Comparison of ENCODE assay signal across 21 cellular contexts in genomic region chr7:108498481-108498880, GRCh38. TPM values are rescaled to one million over a fixed set of nuclear protein-coding genes. Genes with fewer than 3 reads are reported as not detected.
DNase-seq lines count a peak whose midpoint lies in the region; ATAC-seq, FAIRE-seq and TF ChIP-seq lines count a peak whose summit lies in the region.
"Had no signal": no experiment of that assay in that cellular context is flagged by ENCODE, and none has a peak within 500 bp of the region (broad histone marks: within the 10 kb centered on the region; RNA-seq: fewer than 3 reads in every experiment).

No MANE protein-coding gene starts in this region.

- in situ Hi-C loops in HepG2 (cut with HindIII; ENCODE audit: extremely low pct_ligation_motif_present, low pct_unique_long_range_greater_than_20kb), result no loop called here
- in situ Hi-C loops in IMR-90 (cut with MboI; ENCODE audit: low sequenced_read_pairs), result loop anchor here (10.0 kb wide), 1 partner anchor 324 kb away; no protein-coding TSS in a partner anchor

- H3K27me3 ChIP-seq in HepG2 (ENCODE audit: control insufficient read depth in 1 of 2, insufficient read depth in 2 of 2, low read length in 2 of 2) (no peaks in the 10 kb centered on the region), right lobe of liver (no peaks in the 10 kb centered on the region), IMR-90 (ENCODE audit: control insufficient read depth, insufficient read depth, low read length) (no peaks in the 10 kb centered on the region)
- H3K27me3 ChIP-seq: BLaER1 treated with 17β-estradiol and CSF1 and Interleukin-3, amounts not matched to agents 10 nM and 100 nM had no signal

- no peak overlapping the region for H3K23ac ChIP-seq in IMR-90 (ENCODE audit: low read depth, low read length)

- dilution Hi-C loops in IMR-90 (cut with HindIII; ENCODE audit: low sequenced_read_pairs, unreplicated experiment), result loop anchor here (25.0 kb wide), 1 partner anchor 311 kb away; no protein-coding TSS in a partner anchor

- H3K27me3 Mint-ChIP-seq in activated B cell treated with CpG ODN at 0.5 μM for 24 hours (no peaks in the 10 kb centered on the region), memory B cell (no peaks in the 10 kb centered on the region)
- H3K27me3 Mint-ChIP-seq in activated naive CD8-positive, alpha-beta T cell treated with anti-CD3 and anti-CD28 coated beads for 36 hours, result no peaks in the 10 kb centered on the region
- H3K27me3 Mint-ChIP-seq: CD4-positive, alpha-beta T cell had no signal

- H3K4me1 Mint-ChIP-seq in activated B cell treated with CpG ODN at 0.5 μM for 24 hours (peaks cover 34% of the 10 kb centered on the region), memory B cell (peaks cover 18% of the 10 kb centered on the region)
- H3K4me1 Mint-ChIP-seq in activated naive CD8-positive, alpha-beta T cell treated with anti-CD3 and anti-CD28 coated beads for 36 hours, result peaks cover 3% of the 10 kb centered on the region

- 83% methylated on average over 6 of the region's 6 CpGs for WGBS in HepG2 (ENCODE audit: low lambda C conversion rate)
- WGBS in right lobe of liver (ENCODE audit: insufficient coverage, low coverage, low lambda C conversion rate, missing lambda C conversion rate), result 84% methylated on average over 6 of the region's 6 CpGs
- no CpG with 5 or more reads among the region's 6 CpGs for WGBS in IMR-90 (ENCODE audit: extremely low coverage in 2 of 2, insufficient read length in 1 of 2), 2 experiments

- CTCF ChIA-PET in HepG2 (lab: Yijun Ruan, JAX; ENCODE audit: low intra/inter-chr PET ratio, low total read pairs), result interaction anchor here (2.1 kb wide), 1 partner anchor 317 kb away, joined by 31 read pairs; no protein-coding TSS in a partner anchor
- CTCF ChIA-PET in IMR-90 (lab: Yijun Ruan, JAX), result no interaction called here
- CTCF ChIA-PET in activated B cell treated with CpG ODN at 0.5 μM for 24 hours (lab: Charles Lee), result interaction anchor here (0.8 to 4.2 kb wide), 9 partner anchors 11 to 384 kb away, joined by 3 to 45 read pairs (median 5); partner anchors contain the start of gene PNPLA8

- BruUV-seq in HepG2 (replicated peaks; lab: Mats Ljungman, UMichigan), result no TSS peak
- BruUV-seq in IMR-90 (replicated peaks; lab: Mats Ljungman, UMichigan), result no TSS peak

- H4K8ac ChIP-seq in IMR-90 (ENCODE audit: low read depth in 2 of 2, low read length in 2 of 2), result no peak overlapping the region

- H2BK5ac ChIP-seq in IMR-90 (ENCODE audit: low read depth, low read length, poor library complexity, severe bottlenecking), result no peak overlapping the region

- H3K4me3 ChIP-seq in HepG2 (replicated peaks in 1 of 3; ENCODE audit: insufficient read depth in 1 of 3, low read depth in 2 of 3, low read length in 3 of 3) (no peak overlapping the region), right lobe of liver (no peak overlapping the region), IMR-90 (ENCODE audit: insufficient read depth, low read depth, low read length) (no peak overlapping the region)
- H3K4me3 ChIP-seq: BLaER1 treated with 17β-estradiol and CSF1 and Interleukin-3, amounts not matched to agents 10 nM and 100 nM had no signal

- TF ChIP-seq POLR2A in HepG2 (IDR thresholded peaks at IDR 0.05; ENCODE audit: insufficient read depth in 1 of 2, low read depth in 2 of 2, low read length in 2 of 2) (no peak), right lobe of liver (IDR thresholded peaks at IDR 0.05) (no peak), IMR-90 (IDR thresholded peaks at IDR 0.05; ENCODE audit: low read depth, low read length) (no peak)

- no peak for FAIRE-seq in HepG2 (lab: Jason Lieb, UNC)
- FAIRE-seq: D721Med, GM12891, GM19239 had no signal

- no peak overlapping the region for H2AK9ac ChIP-seq in IMR-90 (replicated peaks; ENCODE audit: low read depth, low read length, poor library complexity)

- no peak overlapping the region for H2BK15ac ChIP-seq in IMR-90 (ENCODE audit: low read depth, low read length)

- no peak overlapping the region for H2BK20ac ChIP-seq in IMR-90 (ENCODE audit: low read depth, low read length)

- H3K14ac ChIP-seq in IMR-90 (replicated peaks; ENCODE audit: low read depth, low read length), result no peak overlapping the region

- H3K4me2 ChIP-seq in HepG2 (ENCODE audit: low read depth, low read length), result no peak overlapping the region
- no peak overlapping the region for H3K4me2 ChIP-seq in IMR-90 (ENCODE audit: low read depth, low read length)
- H3K4me2 ChIP-seq: BLaER1 treated with 17β-estradiol and CSF1 and Interleukin-3, amounts not matched to agents 10 nM and 100 nM had no signal

- no peaks in the 10 kb centered on the region for H3K9me3 Mint-ChIP-seq in activated B cell treated with CpG ODN at 0.5 μM for 24 hours
- H3K9me3 Mint-ChIP-seq in memory B cell, result peaks cover 3% of the 10 kb centered on the region
- no peaks in the 10 kb centered on the region for H3K9me3 Mint-ChIP-seq in activated naive CD8-positive, alpha-beta T cell treated with anti-CD3 and anti-CD28 coated beads for 36 hours
- H3K9me3 Mint-ChIP-seq: CD4-positive, alpha-beta T cell; CD8-positive, alpha-beta T cell had no signal

- H3K36me3 ChIP-seq in HepG2 (replicated peaks in 1 of 2; ENCODE audit: control insufficient read depth in 1 of 2, insufficient read depth in 2 of 2, low read length in 2 of 2) (no peaks in the 10 kb centered on the region; a peak in 3 of 5 replicates), right lobe of liver (peaks cover 0 to 25% (median 11%) of the 10 kb centered on the region in 4 donors), IMR-90 (ENCODE audit: control insufficient read depth, insufficient read depth, low read length) (peaks cover 6% of the 10 kb centered on the region)

- no peaks in the 10 kb centered on the region for H3K9me1 ChIP-seq in IMR-90 (ENCODE audit: insufficient read depth, low read length)

- no peaks in the 10 kb centered on the region for H3K79me2 ChIP-seq in HepG2 (ENCODE audit: insufficient read depth, low read length)

- H3K36me3 Mint-ChIP-seq in activated B cell treated with CpG ODN at 0.5 μM for 24 hours (ENCODE audit: low read depth) (peaks cover 60% of the 10 kb centered on the region), memory B cell (peaks cover 36% of the 10 kb centered on the region)
- peaks cover 2% of the 10 kb centered on the region for H3K36me3 Mint-ChIP-seq in activated naive CD8-positive, alpha-beta T cell treated with anti-CD3 and anti-CD28 coated beads for 36 hours

- no peak overlapping the region for H4K91ac ChIP-seq in IMR-90 (ENCODE audit: insufficient read depth, low read depth, low read length)

- H3K18ac ChIP-seq in IMR-90 (ENCODE audit: low read depth, low read length), result no peak overlapping the region

- H3K4me3 Mint-ChIP-seq in activated B cell treated with CpG ODN at 0.5 μM for 24 hours, result no peak overlapping the region
- no peak overlapping the region for H3K4me3 Mint-ChIP-seq in memory B cell
- H3K4me3 Mint-ChIP-seq in activated naive CD8-positive, alpha-beta T cell treated with anti-CD3 and anti-CD28 coated beads for 36 hours, result no peak overlapping the region
- H3K4me3 Mint-ChIP-seq: CD4-positive, alpha-beta T cell; CD8-positive, alpha-beta T cell had no signal

- TF ChIP-seq RAD21 in HepG2 (CRISPR knock-in tag; IDR thresholded peaks at IDR 0.05) (no peak), IMR-90 (IDR thresholded peaks at IDR 0.05; ENCODE audit: low read length) (no peak)

- no peak overlapping the region for H3K4ac ChIP-seq in IMR-90 (ENCODE audit: low read depth, low read length)

- H4K20me1 ChIP-seq in HepG2 (ENCODE audit: insufficient read depth, low read length), result no peaks in the 10 kb centered on the region
- H4K20me1 ChIP-seq in IMR-90 (ENCODE audit: insufficient read depth, low read length), result no peaks in the 10 kb centered on the region
- H4K20me1 ChIP-seq: BLaER1 treated with 17β-estradiol and CSF1 and Interleukin-3, amounts not matched to agents 10 nM and 100 nM had no signal

- H2BK120ac ChIP-seq in IMR-90 (ENCODE audit: low read depth, low read length), result no peak overlapping the region

- H3K9me3 ChIP-seq in HepG2 (ENCODE audit: low read length), result no peaks in the 10 kb centered on the region
- H3K9me3 ChIP-seq in right lobe of liver, result no peaks in the 10 kb centered on the region
- H3K9me3 ChIP-seq in IMR-90 (ENCODE audit: control insufficient read depth, insufficient read depth, low read length), result no peaks in the 10 kb centered on the region
- H3K9me3 ChIP-seq: Caco-2 had no signal

- intact Hi-C loops in HepG2 (cut with micrococcal nuclease; ENCODE audit: unreplicated experiment) (no loop called here), right lobe of liver (cut with DNase I) (no loop called here), IMR-90 (cut with micrococcal nuclease) (no loop called here), activated B cell treated with CpG ODN at 0.5 μM for 24 hours (cut with micrococcal nuclease) (loop anchor here (10.0 kb wide), 1 partner anchor 114 kb away; no protein-coding TSS in a partner anchor)

- no peak for DNase-seq in HepG2 (ENCODE audit: low spot score)
- DNase-seq in right lobe of liver, result no peak
- DNase-seq in IMR-90, result no peak
- no peak for DNase-seq in activated B cell treated with CpG ODN at 0.5 μM for 24 hours
- no peak for DNase-seq in memory B cell (ENCODE audit: low spot score in 2 of 2)
- no peak for DNase-seq in OCI-M2 (lab: John Stamatoyannopoulos, UW; ENCODE audit: unreplicated experiment)
- DNase-seq in cortex of kidney (lab: John Stamatoyannopoulos, UW), result no peak
- DNase-seq in activated naive CD8-positive, alpha-beta T cell treated with anti-CD3 and anti-CD28 coated beads for 36 hours, result no peak
- DNase-seq: ACHN; Caco-2; Calu3; CD4-positive, alpha-beta T cell; CD8-positive, alpha-beta T cell; DMS79 treated with DMSO at 0.1 percent for 48 hours; GF-D8 had no signal

- H2AFZ ChIP-seq in HepG2 (ENCODE audit: low read length) (no peak overlapping the region), IMR-90 (replicated peaks; ENCODE audit: low read length, poor library complexity) (no peak overlapping the region)

- H4K5ac ChIP-seq in IMR-90 (ENCODE audit: low read depth, low read length), result no peak overlapping the region

- H3K27ac Mint-ChIP-seq in activated B cell treated with CpG ODN at 0.5 μM for 24 hours, result peak overlapping the region; percentile 15
- peak overlapping the region; percentile 62 for H3K27ac Mint-ChIP-seq in memory B cell
- no peak overlapping the region for H3K27ac Mint-ChIP-seq in activated naive CD8-positive, alpha-beta T cell treated with anti-CD3 and anti-CD28 coated beads for 36 hours
- H3K27ac Mint-ChIP-seq: CD4-positive, alpha-beta T cell; CD8-positive, alpha-beta T cell had no signal

- H3K79me1 ChIP-seq in IMR-90 (ENCODE audit: low read depth in 1 of 2, low read length in 2 of 2), result peaks cover 0 to 2% of the 10 kb centered on the region in 2 experiments; a peak in 1 of 4 replicates

- H3K4me1 ChIP-seq in HepG2 (ENCODE audit: insufficient read depth, low read length) (no peaks in the 10 kb centered on the region), right lobe of liver (no peaks in the 10 kb centered on the region), IMR-90 (ENCODE audit: control insufficient read depth, insufficient read depth, low read length) (peaks cover 6% of the 10 kb centered on the region; the same call in 1 of the 2 replicates)
- H3K4me1 ChIP-seq: Caco-2 had no signal

- no peak for ATAC-seq in HepG2
- ATAC-seq in right lobe of liver, result no peak
- ATAC-seq in IMR-90 (ENCODE audit: low read depth), result no peak
- no peak for ATAC-seq in activated B cell treated with CpG ODN at 0.5 μM for 24 hours (ENCODE audit: low read depth)
- no peak for ATAC-seq in memory B cell (ENCODE audit: low read depth)
- ATAC-seq: CD8-positive, alpha-beta T cell had no signal

- no peak overlapping the region for H3K56ac ChIP-seq in IMR-90 (ENCODE audit: extremely low read depth, insufficient read depth, low read length)

- TF ChIP-seq EP300 in HepG2 (IDR thresholded peaks at IDR 0.05; ENCODE audit: low read depth in 2 of 2, low read length in 2 of 2), result no peak
- TF ChIP-seq EP300 in HepG2 (CRISPR knock-in tag; IDR thresholded peaks at IDR 0.05; ENCODE audit: borderline replicate concordance), result no peak

- POLR2A ChIA-PET in HepG2 (lab: Yijun Ruan, JAX) (no interaction called here), IMR-90 (lab: Charles Lee; ENCODE audit: unreplicated experiment) (no interaction called here), activated B cell treated with CpG ODN at 0.5 μM for 24 hours (lab: Charles Lee) (interaction anchor here (3.3 kb wide), 1 partner anchor 71 kb away, joined by 21 read pairs; the partner anchor contains the start of genes DNAJB9 and THAP5)

- H2AK5ac ChIP-seq in IMR-90 (ENCODE audit: low read depth, low read length), result no peak overlapping the region

- H3K9ac ChIP-seq in HepG2 (ENCODE audit: insufficient read depth, low read depth, low read length) (no peak overlapping the region), IMR-90 (ENCODE audit: low read depth, low read length) (no peak overlapping the region)
- H3K9ac ChIP-seq: BLaER1 treated with 17β-estradiol and CSF1 and Interleukin-3, amounts not matched to agents 10 nM and 100 nM had no signal

- no peak overlapping the region for H3K27ac ChIP-seq in HepG2 (ENCODE audit: extremely low read length, insufficient read depth, low read length)
- no peak overlapping the region for H3K27ac ChIP-seq in right lobe of liver
- no peak overlapping the region for H3K27ac ChIP-seq in IMR-90 (ENCODE audit: insufficient read depth, low read length)
- H3K27ac ChIP-seq: 22Rv1, C4-2B had no signal

- TF ChIP-seq CTCF in HepG2 (CRISPR knock-in tag; IDR thresholded peaks at IDR 0.05), result no peak
- no peak for TF ChIP-seq CTCF in right lobe of liver (IDR thresholded peaks at IDR 0.05)
- no peak for TF ChIP-seq CTCF in IMR-90 (conservative IDR thresholded peaks at IDR 0.05; ENCODE audit: low read depth, low read length)
- no peak for TF ChIP-seq CTCF in activated B cell treated with CpG ODN at 0.5 μM for 24 hours (IDR thresholded peaks at IDR 0.05)

RNA-seq across cellular contexts. Expression of gene PNPLA8, which starts 27.5 kb away (rescaled TPM):
- total RNA-seq in HepG2 (2016; rRNA removed; fragmentation: Illumina TruSeq; extraction: Trizol), result 11.4 and 15.6 TPM in 2 replicates
- 1.6 and 1.8 TPM in 2 replicates for total RNA-seq in HepG2 (2016; cell fraction: cytosol; rRNA removed; fragmentation: Illumina TruSeq; extraction: Trizol; ENCODE audit: low read depth)
- 11.9 and 16.0 TPM in 2 replicates for total RNA-seq in HepG2 (2016; cell fraction: insoluble cytoplasmic fraction; rRNA removed; fragmentation: Illumina TruSeq; extraction: Trizol)
- 4.4 and 5.3 TPM in 2 replicates for total RNA-seq in HepG2 (2016; cell fraction: membrane; rRNA removed; fragmentation: Illumina TruSeq; extraction: Trizol)
- total RNA-seq in HepG2 (2016; cell fraction: nucleus; rRNA removed; fragmentation: Illumina TruSeq; extraction: Trizol), result 13.1 and 14.2 TPM in 2 replicates
- 5.4 and 6.3 TPM in 2 replicates for polyA plus RNA-seq in HepG2 (2011; rRNA removed)
- polyA plus RNA-seq in HepG2 (2011; cell fraction: cytosol; rRNA removed), result 2.3 and 4.8 TPM in 2 replicates
- 2.2 and 2.9 TPM in 2 replicates for polyA plus RNA-seq in HepG2 (2011; cell fraction: nucleus; rRNA removed)
- 8.4 and 10.4 TPM in 2 replicates for polyA plus RNA-seq in HepG2 (2012)
- polyA plus RNA-seq in HepG2 (2016; cell fraction: cytosol; fragmentation: Illumina TruSeq; extraction: Trizol; ENCODE audit: low read depth), result 0.59 and 0.73 TPM in 2 replicates
- polyA plus RNA-seq in HepG2 (2016; cell fraction: insoluble cytoplasmic fraction; fragmentation: Illumina TruSeq; extraction: Trizol; ENCODE audit: low read depth), result 9.3 and 13.2 TPM in 2 replicates
- 1.6 and 1.7 TPM in 2 replicates for polyA plus RNA-seq in HepG2 (2016; cell fraction: membrane; fragmentation: Illumina TruSeq; extraction: Trizol; ENCODE audit: low read depth)
- polyA plus RNA-seq in HepG2 (2016; cell fraction: nucleus; fragmentation: Illumina TruSeq; extraction: Trizol; ENCODE audit: insufficient read depth, low read depth), result 8.2 and 8.3 TPM in 2 replicates
- polyA minus RNA-seq in HepG2 (2011; rRNA and poly(A)+ RNA removed; ENCODE audit: low replicate concordance), result 3.1 and 5.7 TPM in 2 replicates
- polyA minus RNA-seq in HepG2 (2011; cell fraction: cytosol; rRNA and poly(A)+ RNA removed), result 12.7 and 15.6 TPM in 2 replicates
- 21.5 and 29.8 TPM in 2 replicates for polyA minus RNA-seq in HepG2 (2011; cell fraction: nucleus; rRNA and poly(A)+ RNA removed)
- total RNA-seq in right lobe of liver, result 10 to 100 TPM; 13.7 to 25.6 (median 17.0) TPM
- 14.5 and 23.9 TPM in 2 replicates for total RNA-seq in IMR-90 (2012; rRNA removed)
- 6.1 and 7.0 TPM in 2 replicates for polyA plus RNA-seq in IMR-90 (2012; rRNA removed)
- polyA plus RNA-seq in IMR-90 (2012; cell fraction: cytosol; rRNA removed), result 1.1 and 1.2 TPM in 2 replicates
- polyA plus RNA-seq in IMR-90 (2012; cell fraction: nucleus; rRNA removed; ENCODE audit: low replicate concordance), result 0.47 and 4.1 TPM in 2 replicates
- 20.9 and 25.5 TPM in 2 replicates for total RNA-seq in activated B cell treated with CpG ODN at 0.5 μM for 24 hours
- total RNA-seq in activated naive CD8-positive, alpha-beta T cell treated with anti-CD3 and anti-CD28 coated beads for 36 hours, result 10 to 100 TPM; 14.8 to 15.2 TPM

RNA-seq across cellular contexts. Expression of gene NRCAM, which starts 42.2 kb away (rescaled TPM):
- 0.31 and 0.39 TPM in 2 replicates for total RNA-seq in HepG2 (2016; rRNA removed; fragmentation: Illumina TruSeq; extraction: Trizol)
- total RNA-seq in HepG2 (2016; cell fraction: cytosol; rRNA removed; fragmentation: Illumina TruSeq; extraction: Trizol; ENCODE audit: low read depth), result 0.18 TPM in 1 of 2 replicates, not detected in the other
- total RNA-seq in HepG2 (2016; cell fraction: insoluble cytoplasmic fraction; rRNA removed; fragmentation: Illumina TruSeq; extraction: Trizol), result 0.35 and 0.61 TPM in 2 replicates
- 0.07 and 0.15 TPM in 2 replicates for total RNA-seq in HepG2 (2016; cell fraction: membrane; rRNA removed; fragmentation: Illumina TruSeq; extraction: Trizol)
- total RNA-seq in HepG2 (2016; cell fraction: nucleus; rRNA removed; fragmentation: Illumina TruSeq; extraction: Trizol), result 0.91 and 1.6 TPM in 2 replicates
- 0.31 and 0.33 TPM in 2 replicates for polyA plus RNA-seq in HepG2 (2011; rRNA removed)
- 0.11 and 0.21 TPM in 2 replicates for polyA plus RNA-seq in HepG2 (2011; cell fraction: cytosol; rRNA removed)
- 0.10 and 0.16 TPM in 2 replicates for polyA plus RNA-seq in HepG2 (2011; cell fraction: nucleus; rRNA removed)
- 0.15 and 0.24 TPM in 2 replicates for polyA plus RNA-seq in HepG2 (2012)
- 0.02 TPM in 1 of 2 replicates, not detected in the other for polyA plus RNA-seq in HepG2 (2016; cell fraction: cytosol; fragmentation: Illumina TruSeq; extraction: Trizol; ENCODE audit: low read depth)
- 0.47 and 0.73 TPM in 2 replicates for polyA plus RNA-seq in HepG2 (2016; cell fraction: insoluble cytoplasmic fraction; fragmentation: Illumina TruSeq; extraction: Trizol; ENCODE audit: low read depth)
- 0.07 and 0.08 TPM in 2 replicates for polyA plus RNA-seq in HepG2 (2016; cell fraction: membrane; fragmentation: Illumina TruSeq; extraction: Trizol; ENCODE audit: low read depth)
- polyA plus RNA-seq in HepG2 (2016; cell fraction: nucleus; fragmentation: Illumina TruSeq; extraction: Trizol; ENCODE audit: insufficient read depth, low read depth), result 1.9 and 2.0 TPM in 2 replicates
- polyA minus RNA-seq in HepG2 (2011; rRNA and poly(A)+ RNA removed; ENCODE audit: low replicate concordance), result 0.42 and 0.90 TPM in 2 replicates
- 0.26 and 0.89 TPM in 2 replicates for polyA minus RNA-seq in HepG2 (2011; cell fraction: cytosol; rRNA and poly(A)+ RNA removed)
- polyA minus RNA-seq in HepG2 (2011; cell fraction: nucleus; rRNA and poly(A)+ RNA removed), result 0.75 and 1.3 TPM in 2 replicates
- total RNA-seq in right lobe of liver, result 1 to 10 TPM in 1 of 6 experiments, under 1 TPM in 5; 0.16 to 1.9 (median 0.27) TPM
- total RNA-seq in IMR-90 (2012; rRNA removed), result 0.83 and 1.1 TPM in 2 replicates
- polyA plus RNA-seq in IMR-90 (2012; rRNA removed), result 0.43 and 0.46 TPM in 2 replicates
- polyA plus RNA-seq in IMR-90 (2012; cell fraction: cytosol; rRNA removed), result 0.08 and 0.10 TPM in 2 replicates
- polyA plus RNA-seq in IMR-90 (2012; cell fraction: nucleus; rRNA removed; ENCODE audit: low replicate concordance), result 0.15 and 0.48 TPM in 2 replicates
- total RNA-seq in activated B cell treated with CpG ODN at 0.5 μM for 24 hours, result 1.6 and 2.2 TPM in 2 replicates
- total RNA-seq in activated naive CD8-positive, alpha-beta T cell treated with anti-CD3 and anti-CD28 coated beads for 36 hours, result 1 to 10 TPM; 3.9 to 4.6 TPM
